ENCODE assay signal across 22 cellular contexts in genomic region chr11:105769627-105770026, GRCh38.
"Had no signal": no experiment of that assay in that cellular context is flagged by ENCODE, and none has a peak within 500 bp of the region (broad histone marks: within the 10 kb centered on the region; RNA-seq: fewer than 3 reads in every experiment).

No MANE protein-coding gene starts in this region.

- DNase-seq: hypothalamus; immature natural killer cell; kidney; left ventricle myocardium inferior; midbrain; mucosa of descending colon; naive thymus-derived CD4-positive, alpha-beta T cell; ovary; spleen; stimulated activated CD4-positive, alpha-beta T cell treated with anti-CD3 and anti-CD28 coated beads, Interleukin-4, amount 100 ng/mL, for 24 hours; stimulated activated naive CD4-positive, alpha-beta T cell; tibial artery; trophoblast cell; uterus had no signal

- ATAC-seq: mucosa of descending colon; naive thymus-derived CD4-positive, alpha-beta T cell; natural killer cell treated with Interleukin-12 subunit alpha and Interleukin-12 subunit beta and Interleukin-15 and Interleukin-18, amount 100 ng/mL, for 72 hours; sciatic nerve had no signal

- H3K27ac ChIP-seq: left ventricle myocardium inferior, ovary, right atrium auricular region, skin epidermis, spleen, suprapubic skin, thoracic aorta, tibial artery, uterus had no signal

- H3K4me1 ChIP-seq: left ventricle myocardium inferior, right atrium auricular region, spleen, suprapubic skin, tibial artery, uterus had no signal

- H3K9me3 ChIP-seq: left ventricle myocardium inferior, mucosa of descending colon, ovary, right atrium auricular region, spleen, suprapubic skin, thoracic aorta, tibial artery, uterus had no signal

- H3K4me3 ChIP-seq: left ventricle myocardium inferior, lung, mucosa of descending colon, ovary, right atrium auricular region, skin epidermis, spleen, suprapubic skin, thoracic aorta, tibial artery, uterus had no signal

- FAIRE-seq: islet of Langerhans, kidney had no signal

- H3K36me3 ChIP-seq: left ventricle myocardium inferior, ovary, right atrium auricular region, spleen, suprapubic skin, thoracic aorta, tibial artery, uterus had no signal

- H3K27me3 ChIP-seq: ovary, right atrium auricular region, spleen, suprapubic skin, tibial artery, uterus had no signal
